2 cellular contexts compared by ENCODE assay signal in genomic region chr4:165025782-165026181, GRCh38. TPM values are rescaled to one million over a fixed set of nuclear protein-coding genes. Genes with fewer than 3 reads are reported as not detected.
"Had no signal": no experiment of that assay in that cellular context is flagged by ENCODE, and none has a peak within 500 bp of the region (broad histone marks: within the 10 kb centered on the region; RNA-seq: fewer than 3 reads in every experiment).

No MANE protein-coding gene starts in this region.

RNA-seq across cellular contexts. Expression of gene TRIM60, which starts 6.0 kb away (rescaled TPM):
- total RNA-seq: G401, GM12878 had no signal

RNA-seq across cellular contexts. Expression of gene TRIM75, which starts 27.9 kb away (rescaled TPM):
- total RNA-seq: G401, GM12878 had no signal

RNA-seq across cellular contexts. Expression of gene TRIM61, which starts 48.3 kb away (rescaled TPM):
- total RNA-seq: G401 had no signal
